In the genomic region with DNA sequence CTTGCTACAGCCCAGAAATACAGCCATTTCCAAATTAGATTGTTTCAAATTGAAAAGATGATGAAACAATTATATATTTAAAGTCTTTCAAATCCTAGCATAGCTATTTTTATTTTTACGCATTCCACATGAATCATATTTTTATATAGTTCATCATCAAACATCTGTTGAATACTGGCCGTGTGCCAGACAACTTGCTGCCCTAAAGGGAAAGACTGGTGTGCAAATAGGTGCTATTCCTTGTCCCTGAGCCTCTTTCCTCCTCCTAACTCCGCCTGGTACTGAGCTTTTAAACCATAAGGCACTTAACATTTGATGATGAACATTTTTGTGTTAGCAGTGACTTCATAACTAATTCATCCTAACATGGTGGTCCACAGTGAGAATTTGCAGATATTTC, we compare ENCODE assay signal across 1 cellular context.
TF ChIP-seq lines count a peak whose summit lies in the region.

No MANE protein-coding gene starts in this region.

TF ChIP-seq in GM23338, 12 proteins besides CTCF, POLR2A, EP300 and RAD21 (continued from another document):
- TF ChIP-seq, protein P1, sequence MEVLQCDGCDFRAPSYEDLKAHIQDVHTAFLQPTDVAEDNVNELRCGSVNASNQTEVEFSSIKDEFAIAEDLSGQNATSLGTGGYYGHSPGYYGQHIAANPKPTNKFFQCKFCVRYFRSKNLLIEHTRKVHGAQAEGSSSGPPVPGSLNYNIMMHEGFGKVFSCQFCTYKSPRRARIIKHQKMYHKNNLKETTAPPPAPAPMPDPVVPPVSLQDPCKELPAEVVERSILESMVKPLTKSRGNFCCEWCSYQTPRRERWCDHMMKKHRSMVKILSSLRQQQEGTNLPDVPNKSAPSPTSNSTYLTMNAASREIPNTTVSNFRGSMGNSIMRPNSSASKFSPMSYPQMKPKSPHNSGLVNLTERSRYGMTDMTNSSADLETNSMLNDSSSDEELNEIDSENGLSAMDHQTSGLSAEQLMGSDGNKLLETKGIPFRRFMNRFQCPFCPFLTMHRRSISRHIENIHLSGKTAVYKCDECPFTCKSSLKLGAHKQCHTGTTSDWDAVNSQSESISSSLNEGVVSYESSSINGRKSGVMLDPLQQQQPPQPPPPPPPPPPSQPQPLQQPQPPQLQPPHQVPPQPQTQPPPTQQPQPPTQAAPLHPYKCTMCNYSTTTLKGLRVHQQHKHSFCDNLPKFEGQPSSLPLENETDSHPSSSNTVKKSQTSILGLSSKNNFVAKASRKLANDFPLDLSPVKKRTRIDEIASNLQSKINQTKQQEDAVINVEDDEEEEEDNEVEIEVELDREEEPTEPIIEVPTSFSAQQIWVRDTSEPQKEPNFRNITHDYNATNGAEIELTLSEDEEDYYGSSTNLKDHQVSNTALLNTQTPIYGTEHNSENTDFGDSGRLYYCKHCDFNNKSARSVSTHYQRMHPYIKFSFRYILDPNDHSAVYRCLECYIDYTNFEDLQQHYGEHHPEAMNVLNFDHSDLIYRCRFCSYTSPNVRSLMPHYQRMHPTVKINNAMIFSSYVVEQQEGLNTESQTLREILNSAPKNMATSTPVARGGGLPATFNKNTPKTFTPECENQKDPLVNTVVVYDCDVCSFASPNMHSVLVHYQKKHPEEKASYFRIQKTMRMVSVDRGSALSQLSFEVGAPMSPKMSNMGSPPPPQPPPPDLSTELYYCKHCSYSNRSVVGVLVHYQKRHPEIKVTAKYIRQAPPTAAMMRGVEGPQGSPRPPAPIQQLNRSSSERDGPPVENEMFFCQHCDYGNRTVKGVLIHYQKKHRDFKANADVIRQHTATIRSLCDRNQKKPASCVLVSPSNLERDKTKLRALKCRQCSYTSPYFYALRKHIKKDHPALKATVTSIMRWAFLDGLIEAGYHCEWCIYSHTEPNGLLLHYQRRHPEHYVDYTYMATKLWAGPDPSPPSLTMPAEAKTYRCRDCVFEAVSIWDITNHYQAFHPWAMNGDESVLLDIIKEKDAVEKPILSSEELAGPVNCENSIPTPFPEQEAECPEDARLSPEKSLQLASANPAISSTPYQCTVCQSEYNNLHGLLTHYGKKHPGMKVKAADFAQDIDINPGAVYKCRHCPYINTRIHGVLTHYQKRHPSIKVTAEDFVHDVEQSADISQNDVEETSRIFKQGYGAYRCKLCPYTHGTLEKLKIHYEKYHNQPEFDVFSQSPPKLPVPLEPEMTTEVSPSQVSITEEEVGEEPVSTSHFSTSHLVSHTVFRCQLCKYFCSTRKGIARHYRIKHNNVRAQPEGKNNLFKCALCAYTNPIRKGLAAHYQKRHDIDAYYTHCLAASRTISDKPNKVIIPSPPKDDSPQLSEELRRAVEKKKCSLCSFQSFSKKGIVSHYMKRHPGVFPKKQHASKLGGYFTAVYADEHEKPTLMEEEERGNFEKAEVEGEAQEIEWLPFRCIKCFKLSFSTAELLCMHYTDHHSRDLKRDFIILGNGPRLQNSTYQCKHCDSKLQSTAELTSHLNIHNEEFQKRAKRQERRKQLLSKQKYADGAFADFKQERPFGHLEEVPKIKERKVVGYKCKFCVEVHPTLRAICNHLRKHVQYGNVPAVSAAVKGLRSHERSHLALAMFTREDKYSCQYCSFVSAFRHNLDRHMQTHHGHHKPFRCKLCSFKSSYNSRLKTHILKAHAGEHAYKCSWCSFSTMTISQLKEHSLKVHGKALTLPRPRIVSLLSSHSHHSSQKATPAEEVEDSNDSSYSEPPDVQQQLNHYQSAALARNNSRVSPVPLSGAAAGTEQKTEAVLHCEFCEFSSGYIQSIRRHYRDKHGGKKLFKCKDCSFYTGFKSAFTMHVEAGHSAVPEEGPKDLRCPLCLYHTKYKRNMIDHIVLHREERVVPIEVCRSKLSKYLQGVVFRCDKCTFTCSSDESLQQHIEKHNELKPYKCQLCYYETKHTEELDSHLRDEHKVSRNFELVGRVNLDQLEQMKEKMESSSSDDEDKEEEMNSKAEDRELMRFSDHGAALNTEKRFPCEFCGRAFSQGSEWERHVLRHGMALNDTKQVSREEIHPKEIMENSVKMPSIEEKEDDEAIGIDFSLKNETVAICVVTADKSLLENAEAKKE (CRISPR knock-in tag; IDR thresholded peaks at IDR 0.05), result no peak
- TF ChIP-seq, protein P2, sequence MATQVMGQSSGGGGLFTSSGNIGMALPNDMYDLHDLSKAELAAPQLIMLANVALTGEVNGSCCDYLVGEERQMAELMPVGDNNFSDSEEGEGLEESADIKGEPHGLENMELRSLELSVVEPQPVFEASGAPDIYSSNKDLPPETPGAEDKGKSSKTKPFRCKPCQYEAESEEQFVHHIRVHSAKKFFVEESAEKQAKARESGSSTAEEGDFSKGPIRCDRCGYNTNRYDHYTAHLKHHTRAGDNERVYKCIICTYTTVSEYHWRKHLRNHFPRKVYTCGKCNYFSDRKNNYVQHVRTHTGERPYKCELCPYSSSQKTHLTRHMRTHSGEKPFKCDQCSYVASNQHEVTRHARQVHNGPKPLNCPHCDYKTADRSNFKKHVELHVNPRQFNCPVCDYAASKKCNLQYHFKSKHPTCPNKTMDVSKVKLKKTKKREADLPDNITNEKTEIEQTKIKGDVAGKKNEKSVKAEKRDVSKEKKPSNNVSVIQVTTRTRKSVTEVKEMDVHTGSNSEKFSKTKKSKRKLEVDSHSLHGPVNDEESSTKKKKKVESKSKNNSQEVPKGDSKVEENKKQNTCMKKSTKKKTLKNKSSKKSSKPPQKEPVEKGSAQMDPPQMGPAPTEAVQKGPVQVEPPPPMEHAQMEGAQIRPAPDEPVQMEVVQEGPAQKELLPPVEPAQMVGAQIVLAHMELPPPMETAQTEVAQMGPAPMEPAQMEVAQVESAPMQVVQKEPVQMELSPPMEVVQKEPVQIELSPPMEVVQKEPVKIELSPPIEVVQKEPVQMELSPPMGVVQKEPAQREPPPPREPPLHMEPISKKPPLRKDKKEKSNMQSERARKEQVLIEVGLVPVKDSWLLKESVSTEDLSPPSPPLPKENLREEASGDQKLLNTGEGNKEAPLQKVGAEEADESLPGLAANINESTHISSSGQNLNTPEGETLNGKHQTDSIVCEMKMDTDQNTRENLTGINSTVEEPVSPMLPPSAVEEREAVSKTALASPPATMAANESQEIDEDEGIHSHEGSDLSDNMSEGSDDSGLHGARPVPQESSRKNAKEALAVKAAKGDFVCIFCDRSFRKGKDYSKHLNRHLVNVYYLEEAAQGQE (IDR thresholded peaks at IDR 0.05; ENCODE audit: unreplicated experiment), result no peak
- TF ChIP-seq STAT1 (IDR thresholded peaks at IDR 0.05; ENCODE audit: unreplicated experiment), result no peak
- TF ChIP-seq NANOG (IDR thresholded peaks at IDR 0.05; ENCODE audit: borderline replicate concordance), result no peak
- no peak for TF ChIP-seq EZH2phosphoT487 (IDR thresholded peaks at IDR 0.05; ENCODE audit: unreplicated experiment)
- TF ChIP-seq ZNF331 (CRISPR knock-in tag; IDR thresholded peaks at IDR 0.05; ENCODE audit: low read depth), result no peak
- no peak for TF ChIP-seq CREB1 (CRISPR knock-in tag; IDR thresholded peaks at IDR 0.05; ENCODE audit: low read depth)
- no peak for TF ChIP-seq POLR2AphosphoS5 (IDR thresholded peaks at IDR 0.05; ENCODE audit: low read depth)
- no peak for TF ChIP-seq ZNF114 (CRISPR knock-in tag; IDR thresholded peaks at IDR 0.05)
- TF ChIP-seq, protein P3, sequence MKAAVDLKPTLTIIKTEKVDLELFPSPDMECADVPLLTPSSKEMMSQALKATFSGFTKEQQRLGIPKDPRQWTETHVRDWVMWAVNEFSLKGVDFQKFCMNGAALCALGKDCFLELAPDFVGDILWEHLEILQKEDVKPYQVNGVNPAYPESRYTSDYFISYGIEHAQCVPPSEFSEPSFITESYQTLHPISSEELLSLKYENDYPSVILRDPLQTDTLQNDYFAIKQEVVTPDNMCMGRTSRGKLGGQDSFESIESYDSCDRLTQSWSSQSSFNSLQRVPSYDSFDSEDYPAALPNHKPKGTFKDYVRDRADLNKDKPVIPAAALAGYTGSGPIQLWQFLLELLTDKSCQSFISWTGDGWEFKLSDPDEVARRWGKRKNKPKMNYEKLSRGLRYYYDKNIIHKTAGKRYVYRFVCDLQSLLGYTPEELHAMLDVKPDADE (IDR thresholded peaks at IDR 0.05), result no peak
- no peak for TF ChIP-seq JUNB (IDR thresholded peaks at IDR 0.05; ENCODE audit: unreplicated experiment)
